In genomic region chr2:64661770-64662169, GRCh38 we compare ENCODE assay signal across 14 cellular contexts. TPM values are rescaled to one million over a fixed set of nuclear protein-coding genes. Genes with fewer than 3 reads are reported as not detected.
A peak's percentile ranks its signal among the peaks of the same experiment; 100 is the strongest.
DNase-seq lines count a peak whose midpoint lies in the region; ATAC-seq and TF ChIP-seq lines count a peak whose summit lies in the region.
"Had no signal": no experiment of that assay in that cellular context is flagged by ENCODE, and none has a peak within 500 bp of the region (broad histone marks: within the 10 kb centered on the region; RNA-seq: fewer than 3 reads in every experiment).

No MANE protein-coding gene starts in this region.

- H4K12ac ChIP-seq in trophoblast cell (ENCODE audit: low read depth, low read length), result no peak overlapping the region

- H3K27ac ChIP-seq in BLaER1 treated with 17β-estradiol and CSF1 and Interleukin-3, amounts not matched to agents 10 nM and 100 nM, result peak overlapping the region in 5 of 11 experiments; percentile 2 to 42 (median 33); a peak in 4 of 22 replicates
- H3K27ac ChIP-seq in trophoblast cell (ENCODE audit: low read depth, low read length), result no peak overlapping the region

- DNase-seq in NAMALWA (ENCODE audit: low spot score) (peak; percentile 68), chondrocyte (ENCODE audit: low spot score) (no peak), SHP77 treated with DMSO at 0.1 percent for 48 hours (lab: John Stamatoyannopoulos, UW) (no peak), trophoblast cell (no peak)
- DNase-seq: activated CD8-positive, alpha-beta memory T cell treated with anti-CD3 and anti-CD28 coated beads, Interleukin-2, amount 50 U/mL, for 48 hours; BE2C; NCI-H526 had no signal

- peak overlapping the region in 3 of 11 experiments; percentile 3 to 39 (median 27); a peak in 4 of 22 replicates for H3K9ac ChIP-seq in BLaER1 treated with 17β-estradiol and CSF1 and Interleukin-3, amounts not matched to agents 10 nM and 100 nM
- no peak overlapping the region for H3K9ac ChIP-seq in trophoblast cell (ENCODE audit: low read length)

- peak overlapping the region; percentile 46 for H3K27ac Mint-ChIP-seq in chondrocyte (ENCODE audit: unreplicated experiment)
- H3K27ac Mint-ChIP-seq: brain; nephron; T-helper 2 cell treated with Interferon-gamma antibody and Interleukin-4, amounts not matched to agents 5 μg/mL and 100 μg/mL, for 36 hours had no signal

- no peak overlapping the region for H3K4me3 ChIP-seq in BLaER1 treated with 17β-estradiol and CSF1 and Interleukin-3, amounts not matched to agents 10 nM and 100 nM
- H3K4me3 ChIP-seq in trophoblast cell (ENCODE audit: low read depth, low read length), result no peak overlapping the region

- peak; percentile 46 for TF ChIP-seq CTCF in chondrocyte (IDR thresholded peaks at IDR 0.05)

- no peak overlapping the region for H2BK12ac ChIP-seq in trophoblast cell (ENCODE audit: low read length)

- H3K79me1 ChIP-seq in trophoblast cell (ENCODE audit: low read length), result no peaks in the 10 kb centered on the region

- H3K36me3 ChIP-seq in BLaER1 treated with 17β-estradiol and CSF1 and Interleukin-3, amounts not matched to agents 10 nM and 100 nM, result no peaks in the 10 kb centered on the region
- no peaks in the 10 kb centered on the region for H3K36me3 ChIP-seq in trophoblast cell (ENCODE audit: control insufficient read depth in 1 of 2, insufficient read depth in 2 of 2, low read length in 2 of 2)
- H3K36me3 ChIP-seq: BE2C had no signal

- H3K9me3 Mint-ChIP-seq in chondrocyte (ENCODE audit: low read depth), result no peaks in the 10 kb centered on the region
- H3K9me3 Mint-ChIP-seq: brain; nephron; T-helper 2 cell treated with Interferon-gamma antibody and Interleukin-4, amounts not matched to agents 5 μg/mL and 100 μg/mL, for 36 hours had no signal

- H3K27me3 Mint-ChIP-seq in chondrocyte (ENCODE audit: low read depth), result no peaks in the 10 kb centered on the region
- H3K27me3 Mint-ChIP-seq: brain had no signal

- H4K91ac ChIP-seq in trophoblast cell (ENCODE audit: low read depth, low read length), result no peak overlapping the region

- peak overlapping the region; percentile 1 to 84 (median 55); a peak in 19 of 22 replicates for H3K4me2 ChIP-seq in BLaER1 treated with 17β-estradiol and CSF1 and Interleukin-3, amounts not matched to agents 10 nM and 100 nM
- no peak overlapping the region for H3K4me2 ChIP-seq in trophoblast cell (ENCODE audit: low read length)

- H3K23ac ChIP-seq in trophoblast cell (ENCODE audit: low read length), result no peak overlapping the region

- no peaks in the 10 kb centered on the region for H3K9me3 ChIP-seq in BLaER1 treated with 17β-estradiol and CSF1 and Interleukin-3, amounts not matched to agents 10 nM and 100 nM (replicated peaks in 1 of 11)
- no peaks in the 10 kb centered on the region for H3K9me3 ChIP-seq in trophoblast cell (ENCODE audit: insufficient read depth, low read depth, low read length)
- H3K9me3 ChIP-seq: BE2C had no signal

- no peak overlapping the region for H2AK5ac ChIP-seq in trophoblast cell (ENCODE audit: low read length)

- H3K18ac ChIP-seq in trophoblast cell (ENCODE audit: low read length), result no peak overlapping the region

- no peak overlapping the region for H3K4me3 Mint-ChIP-seq in chondrocyte (ENCODE audit: unreplicated experiment)
- H3K4me3 Mint-ChIP-seq: brain; nephron; T-helper 2 cell treated with Interferon-gamma antibody and Interleukin-4, amounts not matched to agents 5 μg/mL and 100 μg/mL, for 36 hours had no signal

- peak; percentile 50 for ATAC-seq in GM19328 (IDR thresholded peaks at IDR 0.05; ENCODE audit: unreplicated experiment)
- ATAC-seq in GM19035 (IDR thresholded peaks at IDR 0.05; ENCODE audit: unreplicated experiment), result no peak
- no peak for ATAC-seq in HG02678 (IDR thresholded peaks at IDR 0.05; ENCODE audit: unreplicated experiment)

- H3K14ac ChIP-seq in trophoblast cell (ENCODE audit: low read length), result no peak overlapping the region

- no peaks in the 10 kb centered on the region for H3K79me2 ChIP-seq in trophoblast cell (ENCODE audit: control insufficient read depth, insufficient read depth, low read length, poor library complexity)

- H4K8ac ChIP-seq in trophoblast cell (ENCODE audit: low read depth, low read length), result no peak overlapping the region

- H2AFZ ChIP-seq in trophoblast cell (ENCODE audit: insufficient read depth, low read length, poor library complexity), result no peak overlapping the region

- H3K36me3 Mint-ChIP-seq in chondrocyte (ENCODE audit: low read depth), result no peaks in the 10 kb centered on the region
- H3K36me3 Mint-ChIP-seq: brain had no signal

- H3K4ac ChIP-seq in trophoblast cell (ENCODE audit: low read depth, low read length), result no peak overlapping the region

- H3K27me3 ChIP-seq in BLaER1 treated with 17β-estradiol and CSF1 and Interleukin-3, amounts not matched to agents 10 nM and 100 nM, result no peaks in the 10 kb centered on the region
- H3K27me3 ChIP-seq in trophoblast cell (ENCODE audit: insufficient read depth, low read length), result no peaks in the 10 kb centered on the region
- H3K27me3 ChIP-seq: BE2C had no signal

- no peak overlapping the region for H2BK120ac ChIP-seq in trophoblast cell (ENCODE audit: insufficient read depth, low read length, poor library complexity)

- WGBS in trophoblast cell (ENCODE audit: extremely low coverage, insufficient coverage, insufficient read length), result no CpG with 5 or more reads among the region's 2 CpGs

- H4K20me1 ChIP-seq in BLaER1 treated with 17β-estradiol and CSF1 and Interleukin-3, amounts not matched to agents 10 nM and 100 nM, result no peaks in the 10 kb centered on the region

- no peak overlapping the region for H2BK5ac ChIP-seq in trophoblast cell (ENCODE audit: low read depth, low read length, poor library complexity)

- peaks cover 11% of the 10 kb centered on the region for H3K4me1 Mint-ChIP-seq in chondrocyte (ENCODE audit: low read depth)

- peaks cover 40 to 57% (median 46%) of the 10 kb centered on the region in 10 experiments for H3K4me1 ChIP-seq in BLaER1 treated with 17β-estradiol and CSF1 and Interleukin-3, amounts not matched to agents 10 nM and 100 nM
- H3K4me1 ChIP-seq in trophoblast cell (ENCODE audit: control insufficient read depth in 1 of 2, insufficient read depth in 2 of 2, low read length in 2 of 2), result no peaks in the 10 kb centered on the region
- H3K4me1 ChIP-seq: BE2C had no signal

RNA-seq across cellular contexts. Expression of gene SERTAD2, which starts 8.1 kb away (rescaled TPM):
- total RNA-seq in chondrocyte, result 18.1 to 20.5 TPM (median 20.3 TPM) in 3 replicates
- 31.5 and 33.8 TPM in 2 replicates for polyA plus RNA-seq in trophoblast cell (2013)
